Comparison of ENCODE assay signal across 32 cellular contexts in the genomic region with DNA sequence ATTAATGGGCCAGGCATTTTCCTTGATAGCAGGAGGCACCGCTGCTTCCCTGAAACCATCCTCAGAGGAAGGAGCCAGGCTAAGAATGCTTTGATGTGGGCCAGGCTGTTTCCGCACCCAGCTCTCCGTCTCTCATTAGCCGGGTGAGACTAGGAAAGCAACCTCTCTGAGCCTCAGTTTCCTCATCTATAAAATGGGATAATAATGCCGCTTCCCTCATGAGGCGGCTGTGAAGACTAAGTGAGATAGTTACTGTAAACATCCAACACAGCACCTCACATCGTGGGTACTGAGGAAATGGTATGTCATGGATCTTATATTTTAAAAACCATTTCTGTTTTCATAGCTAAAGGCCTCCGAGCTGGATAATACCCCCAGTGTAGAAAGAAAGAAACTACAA.
"Had no signal": no experiment of that assay in that cellular context is flagged by ENCODE, and none has a peak within 500 bp of the region (broad histone marks: within the 10 kb centered on the region; RNA-seq: fewer than 3 reads in every experiment).

No MANE protein-coding gene starts in this region.

- H3K27ac Mint-ChIP-seq: activated B cell treated with CpG ODN at 0.5 μM for 24 hours; activated CD4-positive, alpha-beta memory T cell treated with anti-CD3 and anti-CD28 coated beads, Interleukin-2, amount 10 ng/mL, durations not matched to agents 7 days and 5 days; activated CD8-positive, alpha-beta memory T cell treated with anti-CD3 and anti-CD28 coated beads, Interleukin-2, amount 10 ng/mL, durations not matched to agents 7 days and 5 days; activated naive CD4-positive, alpha-beta T cell treated with anti-CD3 and anti-CD28 coated beads, Interleukin-2, amount 10 ng/mL, durations not matched to agents 7 days and 5 days; activated naive CD8-positive, alpha-beta T cell; activated naive CD8-positive, alpha-beta T cell treated with anti-CD3 and anti-CD28 coated beads, Interleukin-2, amount 50 U/mL, for 24 hours had no signal

- H3K4me3 Mint-ChIP-seq: activated B cell treated with CpG ODN at 0.5 μM for 24 hours; activated CD4-positive, alpha-beta memory T cell treated with anti-CD3 and anti-CD28 coated beads, Interleukin-2, amount 10 ng/mL, durations not matched to agents 7 days and 5 days; activated CD8-positive, alpha-beta memory T cell treated with anti-CD3 and anti-CD28 coated beads, Interleukin-2, amount 10 ng/mL, durations not matched to agents 7 days and 5 days; activated naive CD4-positive, alpha-beta T cell treated with anti-CD3 and anti-CD28 coated beads, Interleukin-2, amount 10 ng/mL, durations not matched to agents 7 days and 5 days; activated naive CD8-positive, alpha-beta T cell; activated naive CD8-positive, alpha-beta T cell treated with anti-CD3 and anti-CD28 coated beads, Interleukin-2, amount 50 U/mL, for 24 hours; brain had no signal

- H3K36me3 Mint-ChIP-seq: activated CD8-positive, alpha-beta memory T cell treated with anti-CD3 and anti-CD28 coated beads, Interleukin-2, amount 10 ng/mL, durations not matched to agents 7 days and 5 days; activated naive CD4-positive, alpha-beta T cell treated with anti-CD3 and anti-CD28 coated beads, Interleukin-2, amount 10 ng/mL, durations not matched to agents 7 days and 5 days; activated naive CD8-positive, alpha-beta T cell had no signal

- H3K4me1 Mint-ChIP-seq: activated CD8-positive, alpha-beta memory T cell treated with anti-CD3 and anti-CD28 coated beads, Interleukin-2, amount 10 ng/mL, durations not matched to agents 7 days and 5 days had no signal

- DNase-seq: activated B cell treated with CpG ODN at 0.5 μM for 24 hours; activated CD4-positive, alpha-beta memory T cell treated with anti-CD3 and anti-CD28 coated beads, Interleukin-2, amount 10 ng/mL, durations not matched to agents 7 days and 5 days; activated CD4-positive, alpha-beta T cell treated with anti-CD3 and anti-CD28 coated beads for 4 hours; activated CD4-positive, alpha-beta T cell treated with anti-CD3 and anti-CD28 coated beads, Interleukin-2, amount 50 U/mL, for 1 hour; activated CD4-positive, CD25-positive, alpha-beta regulatory T cell treated with anti-CD3 and anti-CD28 coated beads, Interleukin-2, amount 50 U/mL, for 72 hours; activated CD8-positive, alpha-beta memory T cell treated with anti-CD3 and anti-CD28 coated beads for 24 hours; activated CD8-positive, alpha-beta memory T cell treated with anti-CD3 and anti-CD28 coated beads, Interleukin-2, amount 10 ng/mL, durations not matched to agents 7 days and 5 days; activated CD8-positive, alpha-beta memory T cell treated with anti-CD3 and anti-CD28 coated beads, Interleukin-2, amount 50 U/mL, for 48 hours; activated effector memory CD4-positive, alpha-beta T cell treated with Interleukin-2 at 50 U/mL for 16 hours; activated naive CD4-positive, alpha-beta T cell treated with anti-CD3 and anti-CD28 coated beads, Interleukin-2, amount 10 ng/mL, durations not matched to agents 7 days and 5 days; activated naive CD8-positive, alpha-beta T cell treated with anti-CD3 and anti-CD28 coated beads, Interleukin-2, amount 50 U/mL, for 24 hours; activated T-cell treated with anti-CD3 and anti-CD28 coated beads, Interleukin-2, amount 50 U/mL, for 48 hours; anterior cingulate cortex; caudate nucleus; MM.1S; MV-4-11; NCI-H1092; NCI-H1694 treated with DMSO at 0.1 percent for 48 hours; NCI-H2029; NCI-H510A; NCI-H526; NCI-H748 treated with DMSO at 0.1 percent for 48 hours; SIG-M5; SW 1271; T-helper 1 cell; T-helper 2 cell; T-helper 9 cell had no signal

- H3K9me3 Mint-ChIP-seq: activated B cell treated with CpG ODN at 0.5 μM for 24 hours; activated CD4-positive, alpha-beta memory T cell treated with anti-CD3 and anti-CD28 coated beads, Interleukin-2, amount 10 ng/mL, durations not matched to agents 7 days and 5 days; activated naive CD4-positive, alpha-beta T cell treated with anti-CD3 and anti-CD28 coated beads, Interleukin-2, amount 10 ng/mL, durations not matched to agents 7 days and 5 days; activated naive CD8-positive, alpha-beta T cell treated with anti-CD3 and anti-CD28 coated beads, Interleukin-2, amount 50 U/mL, for 24 hours; brain had no signal

- H3K27ac ChIP-seq: KMS-11, VCaP had no signal

- ATAC-seq: activated CD8-positive, alpha-beta memory T cell treated with anti-CD3 and anti-CD28 coated beads, Interleukin-2, amount 10 ng/mL, durations not matched to agents 7 days and 5 days; activated naive CD8-positive, alpha-beta T cell treated with anti-CD3 and anti-CD28 coated beads, Interleukin-2, amount 50 U/mL, for 24 hours; Right ventricle myocardium inferior had no signal

- H3K27me3 Mint-ChIP-seq: activated B cell treated with CpG ODN at 0.5 μM for 24 hours; activated CD4-positive, alpha-beta memory T cell treated with anti-CD3 and anti-CD28 coated beads, Interleukin-2, amount 10 ng/mL, durations not matched to agents 7 days and 5 days; activated CD8-positive, alpha-beta memory T cell treated with anti-CD3 and anti-CD28 coated beads, Interleukin-2, amount 10 ng/mL, durations not matched to agents 7 days and 5 days; activated naive CD8-positive, alpha-beta T cell; activated naive CD8-positive, alpha-beta T cell treated with anti-CD3 and anti-CD28 coated beads, Interleukin-2, amount 50 U/mL, for 24 hours; brain had no signal
